In the genomic region with DNA sequence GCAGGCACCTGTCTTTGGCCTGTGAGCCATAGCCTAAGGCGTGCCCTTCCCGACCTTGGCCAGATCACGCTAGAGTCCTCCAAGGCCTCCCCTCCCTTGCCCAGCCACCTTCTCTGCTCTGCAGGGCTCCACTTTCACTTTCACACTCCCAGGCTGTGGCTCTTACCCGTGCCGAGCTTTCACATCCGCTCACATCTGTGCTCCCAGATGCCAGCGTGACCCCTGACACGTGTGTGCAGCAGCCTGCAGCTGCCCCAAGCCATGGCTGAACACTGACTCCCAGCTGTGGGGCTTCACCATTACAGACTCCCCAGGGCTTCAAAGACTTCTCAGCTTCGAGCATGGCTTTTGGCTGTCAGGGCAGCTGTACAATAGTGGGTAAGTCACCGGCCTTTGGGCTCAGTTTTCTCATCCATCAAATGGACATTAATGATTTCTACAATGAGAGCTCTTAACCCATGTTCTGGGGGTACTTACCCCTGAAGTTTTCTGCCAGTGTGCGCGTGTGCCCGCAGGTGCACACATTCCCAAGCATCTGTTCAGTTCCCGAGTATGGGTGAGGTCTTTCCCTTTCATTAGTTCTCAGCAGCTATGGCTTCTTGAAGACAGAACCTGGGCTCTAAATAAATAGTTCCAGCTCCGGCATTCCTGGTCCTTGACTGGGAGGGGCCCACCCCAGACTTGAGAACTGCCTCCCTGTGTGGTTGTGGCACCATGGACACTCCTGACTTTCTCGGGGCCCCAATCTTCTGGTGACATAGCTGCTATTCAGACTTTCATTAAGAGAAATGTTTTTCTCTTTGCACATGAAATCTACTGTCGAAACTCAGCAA, we compare ENCODE assay signal across 1 cellular context.
TF ChIP-seq lines count a peak whose summit lies in the region.

No MANE protein-coding gene starts in this region.

TF ChIP-seq in GM12878, 131 proteins besides CTCF, POLR2A, EP300 and RAD21 (continued from another document and continues in another):
- 0 out of 2 replicates have a peak, but pooled peaks have one; percentile 53 for TF ChIP-seq PKNOX1 (IDR thresholded peaks at IDR 0.05)
- no peak for TF ChIP-seq SUZ12 (IDR thresholded peaks at IDR 0.05; ENCODE audit: unreplicated experiment)
- no peak for TF ChIP-seq KAT2A (conservative IDR thresholded peaks at IDR 0.05; ENCODE audit: control insufficient read depth, low read depth, low read length)
- peak; percentile 94 for TF ChIP-seq IKZF1 (conservative IDR thresholded peaks at IDR 0.05)
- TF ChIP-seq PAX5 (IDR thresholded peaks at IDR 0.05; ENCODE audit: borderline replicate concordance, low read depth, low read length), result peak; percentile 95
- no peak for TF ChIP-seq BMI1 (IDR thresholded peaks at IDR 0.05; ENCODE audit: borderline replicate concordance)
- no peak for TF ChIP-seq HDAC2 (IDR thresholded peaks at IDR 0.05)
- TF ChIP-seq NFYA (IDR thresholded peaks at IDR 0.05; ENCODE audit: borderline replicate concordance, low read depth, low read length), result no peak
- TF ChIP-seq SREBF1 (IDR thresholded peaks at IDR 0.05; ENCODE audit: low read length), result no peak
- TF ChIP-seq, protein P1, sequence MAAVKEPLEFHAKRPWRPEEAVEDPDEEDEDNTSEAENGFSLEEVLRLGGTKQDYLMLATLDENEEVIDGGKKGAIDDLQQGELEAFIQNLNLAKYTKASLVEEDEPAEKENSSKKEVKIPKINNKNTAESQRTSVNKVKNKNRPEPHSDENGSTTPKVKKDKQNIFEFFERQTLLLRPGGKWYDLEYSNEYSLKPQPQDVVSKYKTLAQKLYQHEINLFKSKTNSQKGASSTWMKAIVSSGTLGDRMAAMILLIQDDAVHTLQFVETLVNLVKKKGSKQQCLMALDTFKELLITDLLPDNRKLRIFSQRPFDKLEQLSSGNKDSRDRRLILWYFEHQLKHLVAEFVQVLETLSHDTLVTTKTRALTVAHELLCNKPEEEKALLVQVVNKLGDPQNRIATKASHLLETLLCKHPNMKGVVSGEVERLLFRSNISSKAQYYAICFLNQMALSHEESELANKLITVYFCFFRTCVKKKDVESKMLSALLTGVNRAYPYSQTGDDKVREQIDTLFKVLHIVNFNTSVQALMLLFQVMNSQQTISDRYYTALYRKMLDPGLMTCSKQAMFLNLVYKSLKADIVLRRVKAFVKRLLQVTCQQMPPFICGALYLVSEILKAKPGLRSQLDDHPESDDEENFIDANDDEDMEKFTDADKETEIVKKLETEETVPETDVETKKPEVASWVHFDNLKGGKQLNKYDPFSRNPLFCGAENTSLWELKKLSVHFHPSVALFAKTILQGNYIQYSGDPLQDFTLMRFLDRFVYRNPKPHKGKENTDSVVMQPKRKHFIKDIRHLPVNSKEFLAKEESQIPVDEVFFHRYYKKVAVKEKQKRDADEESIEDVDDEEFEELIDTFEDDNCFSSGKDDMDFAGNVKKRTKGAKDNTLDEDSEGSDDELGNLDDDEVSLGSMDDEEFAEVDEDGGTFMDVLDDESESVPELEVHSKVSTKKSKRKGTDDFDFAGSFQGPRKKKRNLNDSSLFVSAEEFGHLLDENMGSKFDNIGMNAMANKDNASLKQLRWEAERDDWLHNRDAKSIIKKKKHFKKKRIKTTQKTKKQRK (IDR thresholded peaks at IDR 0.05; ENCODE audit: low read depth, low read length), result no peak
- TF ChIP-seq EZH2 (IDR thresholded peaks at IDR 0.05; ENCODE audit: borderline replicate concordance, control insufficient read depth, low read depth, low read length), result no peak
- no peak for TF ChIP-seq TCF7 (IDR thresholded peaks at IDR 0.05; ENCODE audit: borderline replicate concordance)
- no peak for TF ChIP-seq JUND (IDR thresholded peaks at IDR 0.05; ENCODE audit: low read depth, low read length)
- peak; percentile 53; the same call in 1 of the 2 replicates for TF ChIP-seq POLR2AphosphoS5 (IDR thresholded peaks at IDR 0.05; ENCODE audit: low read length)
- peak; percentile 43 for TF ChIP-seq SP1 (IDR thresholded peaks at IDR 0.05; ENCODE audit: low read depth, low read length)
- peak; percentile 78; the same call in 1 of the 2 replicates for TF ChIP-seq MLLT1 (IDR thresholded peaks at IDR 0.05)
- peak; percentile 85 for TF ChIP-seq GATAD2B (conservative IDR thresholded peaks at IDR 0.05; ENCODE audit: low read depth)
- TF ChIP-seq RFX5 (IDR thresholded peaks at IDR 0.05; ENCODE audit: low read depth, low read length), result no peak
- TF ChIP-seq, protein P2, sequence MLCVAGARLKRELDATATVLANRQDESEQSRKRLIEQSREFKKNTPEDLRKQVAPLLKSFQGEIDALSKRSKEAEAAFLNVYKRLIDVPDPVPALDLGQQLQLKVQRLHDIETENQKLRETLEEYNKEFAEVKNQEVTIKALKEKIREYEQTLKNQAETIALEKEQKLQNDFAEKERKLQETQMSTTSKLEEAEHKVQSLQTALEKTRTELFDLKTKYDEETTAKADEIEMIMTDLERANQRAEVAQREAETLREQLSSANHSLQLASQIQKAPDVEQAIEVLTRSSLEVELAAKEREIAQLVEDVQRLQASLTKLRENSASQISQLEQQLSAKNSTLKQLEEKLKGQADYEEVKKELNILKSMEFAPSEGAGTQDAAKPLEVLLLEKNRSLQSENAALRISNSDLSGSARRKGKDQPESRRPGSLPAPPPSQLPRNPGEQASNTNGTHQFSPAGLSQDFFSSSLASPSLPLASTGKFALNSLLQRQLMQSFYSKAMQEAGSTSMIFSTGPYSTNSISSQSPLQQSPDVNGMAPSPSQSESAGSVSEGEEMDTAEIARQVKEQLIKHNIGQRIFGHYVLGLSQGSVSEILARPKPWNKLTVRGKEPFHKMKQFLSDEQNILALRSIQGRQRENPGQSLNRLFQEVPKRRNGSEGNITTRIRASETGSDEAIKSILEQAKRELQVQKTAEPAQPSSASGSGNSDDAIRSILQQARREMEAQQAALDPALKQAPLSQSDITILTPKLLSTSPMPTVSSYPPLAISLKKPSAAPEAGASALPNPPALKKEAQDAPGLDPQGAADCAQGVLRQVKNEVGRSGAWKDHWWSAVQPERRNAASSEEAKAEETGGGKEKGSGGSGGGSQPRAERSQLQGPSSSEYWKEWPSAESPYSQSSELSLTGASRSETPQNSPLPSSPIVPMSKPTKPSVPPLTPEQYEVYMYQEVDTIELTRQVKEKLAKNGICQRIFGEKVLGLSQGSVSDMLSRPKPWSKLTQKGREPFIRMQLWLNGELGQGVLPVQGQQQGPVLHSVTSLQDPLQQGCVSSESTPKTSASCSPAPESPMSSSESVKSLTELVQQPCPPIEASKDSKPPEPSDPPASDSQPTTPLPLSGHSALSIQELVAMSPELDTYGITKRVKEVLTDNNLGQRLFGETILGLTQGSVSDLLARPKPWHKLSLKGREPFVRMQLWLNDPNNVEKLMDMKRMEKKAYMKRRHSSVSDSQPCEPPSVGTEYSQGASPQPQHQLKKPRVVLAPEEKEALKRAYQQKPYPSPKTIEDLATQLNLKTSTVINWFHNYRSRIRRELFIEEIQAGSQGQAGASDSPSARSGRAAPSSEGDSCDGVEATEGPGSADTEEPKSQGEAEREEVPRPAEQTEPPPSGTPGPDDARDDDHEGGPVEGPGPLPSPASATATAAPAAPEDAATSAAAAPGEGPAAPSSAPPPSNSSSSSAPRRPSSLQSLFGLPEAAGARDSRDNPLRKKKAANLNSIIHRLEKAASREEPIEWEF (IDR thresholded peaks at IDR 0.05; ENCODE audit: insufficient replicate concordance, low read depth, low read length), result no peak
- TF ChIP-seq, protein P3, sequence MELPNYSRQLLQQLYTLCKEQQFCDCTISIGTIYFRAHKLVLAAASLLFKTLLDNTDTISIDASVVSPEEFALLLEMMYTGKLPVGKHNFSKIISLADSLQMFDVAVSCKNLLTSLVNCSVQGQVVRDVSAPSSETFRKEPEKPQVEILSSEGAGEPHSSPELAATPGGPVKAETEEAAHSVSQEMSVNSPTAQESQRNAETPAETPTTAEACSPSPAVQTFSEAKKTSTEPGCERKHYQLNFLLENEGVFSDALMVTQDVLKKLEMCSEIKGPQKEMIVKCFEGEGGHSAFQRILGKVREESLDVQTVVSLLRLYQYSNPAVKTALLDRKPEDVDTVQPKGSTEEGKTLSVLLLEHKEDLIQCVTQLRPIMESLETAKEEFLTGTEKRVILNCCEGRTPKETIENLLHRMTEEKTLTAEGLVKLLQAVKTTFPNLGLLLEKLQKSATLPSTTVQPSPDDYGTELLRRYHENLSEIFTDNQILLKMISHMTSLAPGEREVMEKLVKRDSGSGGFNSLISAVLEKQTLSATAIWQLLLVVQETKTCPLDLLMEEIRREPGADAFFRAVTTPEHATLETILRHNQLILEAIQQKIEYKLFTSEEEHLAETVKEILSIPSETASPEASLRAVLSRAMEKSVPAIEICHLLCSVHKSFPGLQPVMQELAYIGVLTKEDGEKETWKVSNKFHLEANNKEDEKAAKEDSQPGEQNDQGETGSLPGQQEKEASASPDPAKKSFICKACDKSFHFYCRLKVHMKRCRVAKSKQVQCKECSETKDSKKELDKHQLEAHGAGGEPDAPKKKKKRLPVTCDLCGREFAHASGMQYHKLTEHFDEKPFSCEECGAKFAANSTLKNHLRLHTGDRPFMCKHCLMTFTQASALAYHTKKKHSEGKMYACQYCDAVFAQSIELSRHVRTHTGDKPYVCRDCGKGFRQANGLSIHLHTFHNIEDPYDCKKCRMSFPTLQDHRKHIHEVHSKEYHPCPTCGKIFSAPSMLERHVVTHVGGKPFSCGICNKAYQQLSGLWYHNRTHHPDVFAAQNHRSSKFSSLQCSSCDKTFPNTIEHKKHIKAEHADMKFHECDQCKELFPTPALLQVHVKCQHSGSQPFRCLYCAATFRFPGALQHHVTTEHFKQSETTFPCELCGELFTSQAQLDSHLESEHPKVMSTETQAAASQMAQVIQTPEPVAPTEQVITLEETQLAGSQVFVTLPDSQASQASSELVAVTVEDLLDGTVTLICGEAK (IDR thresholded peaks at IDR 0.05; ENCODE audit: borderline replicate concordance), result no peak; the same call in 1 of the 2 replicates
- no peak for TF ChIP-seq ASH2L (IDR thresholded peaks at IDR 0.05; ENCODE audit: borderline replicate concordance, low read depth)
- TF ChIP-seq YY1 (IDR thresholded peaks at IDR 0.05; ENCODE audit: low read depth, low read length), result peak; percentile 84
- peak; percentile 94 for TF ChIP-seq EED (IDR thresholded peaks at IDR 0.05; ENCODE audit: low read depth)
- no peak for TF ChIP-seq NFIC (IDR thresholded peaks at IDR 0.05; ENCODE audit: low read depth, low read length)
- 0 out of 2 replicates have a peak, but pooled peaks have one; percentile 47 for TF ChIP-seq ZNF592 (IDR thresholded peaks at IDR 0.05)
- TF ChIP-seq MYB (IDR thresholded peaks at IDR 0.05; ENCODE audit: borderline replicate concordance, low read depth, low read length), result 0 out of 2 replicates have a peak, but pooled peaks have one; percentile 20
- TF ChIP-seq SMAD1 (IDR thresholded peaks at IDR 0.05; ENCODE audit: low read depth, partially characterized antibody), result no peak
- TF ChIP-seq FOS (IDR thresholded peaks at IDR 0.05; ENCODE audit: borderline replicate concordance, extremely low read depth, insufficient read length), result no peak
- TF ChIP-seq KLF5 (IDR thresholded peaks at IDR 0.05; ENCODE audit: partially characterized antibody), result peak; percentile 40
- TF ChIP-seq SMC3 (IDR thresholded peaks at IDR 0.05; ENCODE audit: borderline replicate concordance, low read length), result peak; percentile 72; the same call in 1 of the 2 replicates
- no peak for TF ChIP-seq SUPT20H (IDR thresholded peaks at IDR 0.05; ENCODE audit: borderline replicate concordance, control insufficient read depth, low read depth, low read length)
